Comparison of ENCODE assay signal across 10 cellular contexts in genomic region chr4:78989697-78990270, GRCh38.
"Had no signal": no experiment of that assay in that cellular context is flagged by ENCODE, and none has a peak within 500 bp of the region (broad histone marks: within the 10 kb centered on the region; RNA-seq: fewer than 3 reads in every experiment).

No MANE protein-coding gene starts in this region.

- H3K4me3 ChIP-seq: GM23248, HAP-1 had no signal

- H3K27ac ChIP-seq: GM23248, HL-60 had no signal

- DNase-seq: GM23248, Kasumi-1, KG1 had no signal

- H3K4me3 Mint-ChIP-seq: IgD-negative memory B cell had no signal

- H2AFZ ChIP-seq: GM23248 had no signal

- H3K9me3 ChIP-seq: HAP-1 had no signal

- ATAC-seq: HCT116, HepG2 had no signal

- H3K27ac Mint-ChIP-seq: IgD-negative memory B cell had no signal

- H3K36me3 ChIP-seq: HAP-1 had no signal

- H3K4me1 ChIP-seq: HAP-1 had no signal

- FAIRE-seq: H1, H54, HepG2 had no signal

- H3K9ac ChIP-seq: GM23248 had no signal

- H3K36me3 Mint-ChIP-seq: IgD-negative memory B cell had no signal

- H3K4me1 Mint-ChIP-seq: IgD-negative memory B cell had no signal
